18 cellular contexts compared by ENCODE assay signal in genomic region chr5:168057905-168058304, GRCh38.
"Had no signal": no experiment of that assay in that cellular context is flagged by ENCODE, and none has a peak within 500 bp of the region (broad histone marks: within the 10 kb centered on the region; RNA-seq: fewer than 3 reads in every experiment).

No MANE protein-coding gene starts in this region.

- H3K27ac Mint-ChIP-seq: activated CD4-positive, alpha-beta T cell treated with anti-CD3 and anti-CD28 coated beads, Interleukin-2, amount 10 ng/mL, durations not matched to agents 24 days and 14 days; activated CD8-positive, alpha-beta T cell treated with anti-CD3 and anti-CD28 coated beads for 36 hours; activated naive CD8-positive, alpha-beta T cell treated with anti-CD3 and anti-CD28 coated beads, Interleukin-2, amount 10 ng/mL, durations not matched to agents 7 days and 5 days; activated T-cell treated with anti-CD3 and anti-CD28 coated beads, Interleukin-2, amount 50 U/mL, for 24 hours; activated T-helper 2 cell treated with anti-CD3 and anti-CD28 coated beads, Interferon-gamma antibody, Interleukin-2, Interleukin-4, amounts not matched to agents 10 μg/mL and 5 μg/mL and 100 μg/mL, durations not matched to agents 14 hours and 24 hours and 36 hours; dendritic cell treated with granulocyte-macrophage colony-stimulating factor and Interleukin-4, amounts not matched to agents 40 ng/mL and 50 ng/mL, for 4 days; stimulated activated naive B cell treated with anti-CD40 and anti-IgM and Interleukin-4, amounts not matched to agents 10 μg/mL and 1 μg/mL and 100 μg/mL, for 72 hours had no signal

- H3K4me3 ChIP-seq: cardiac muscle cell, esophagus squamous epithelium, lung, thoracic aorta, upper lobe of left lung had no signal

- DNase-seq: activated CD4-positive, alpha-beta T cell treated with anti-CD3 and anti-CD28 coated beads, Interleukin-2, amount 10 ng/mL, durations not matched to agents 24 days and 14 days; activated CD4-positive, CD25-positive, alpha-beta regulatory T cell; activated CD8-positive, alpha-beta T cell treated with anti-CD3 and anti-CD28 coated beads for 36 hours; activated naive CD4-positive, alpha-beta T cell treated with Interleukin-2 at 50 U/mL for 16 hours; activated naive CD8-positive, alpha-beta T cell treated with anti-CD3 and anti-CD28 coated beads, Interleukin-2, amount 10 ng/mL, durations not matched to agents 7 days and 5 days; activated T-cell treated with anti-CD3 and anti-CD28 coated beads, Interleukin-2, amount 50 U/mL, for 24 hours; amygdala; effector memory CD4-positive, alpha-beta T cell; esophagus squamous epithelium; left colon; retina; stimulated activated naive B cell treated with anti-CD40 and anti-IgM and Interleukin-4, amounts not matched to agents 10 μg/mL and 1 μg/mL and 100 μg/mL, for 72 hours; upper lobe of left lung had no signal

- H3K9me3 ChIP-seq: esophagus squamous epithelium, thoracic aorta, upper lobe of left lung had no signal

- H3K4me1 ChIP-seq: esophagus squamous epithelium had no signal

- H3K9me3 Mint-ChIP-seq: activated CD4-positive, alpha-beta T cell treated with anti-CD3 and anti-CD28 coated beads, Interleukin-2, amount 10 ng/mL, durations not matched to agents 24 days and 14 days; activated T-helper 2 cell treated with anti-CD3 and anti-CD28 coated beads, Interferon-gamma antibody, Interleukin-2, Interleukin-4, amounts not matched to agents 10 μg/mL and 5 μg/mL and 100 μg/mL, durations not matched to agents 14 hours and 24 hours and 36 hours; dendritic cell treated with granulocyte-macrophage colony-stimulating factor and Interleukin-4, amounts not matched to agents 40 ng/mL and 50 ng/mL, for 4 days had no signal

- H3K36me3 Mint-ChIP-seq: activated naive CD8-positive, alpha-beta T cell treated with anti-CD3 and anti-CD28 coated beads, Interleukin-2, amount 10 ng/mL, durations not matched to agents 7 days and 5 days; stimulated activated naive B cell treated with anti-CD40 and anti-IgM and Interleukin-4, amounts not matched to agents 10 μg/mL and 1 μg/mL and 100 μg/mL, for 72 hours had no signal

- H3K4me3 Mint-ChIP-seq: activated CD4-positive, alpha-beta T cell treated with anti-CD3 and anti-CD28 coated beads, Interleukin-2, amount 10 ng/mL, durations not matched to agents 24 days and 14 days; activated CD8-positive, alpha-beta T cell treated with anti-CD3 and anti-CD28 coated beads for 36 hours; activated naive CD8-positive, alpha-beta T cell treated with anti-CD3 and anti-CD28 coated beads, Interleukin-2, amount 10 ng/mL, durations not matched to agents 7 days and 5 days; activated T-cell treated with anti-CD3 and anti-CD28 coated beads, Interleukin-2, amount 50 U/mL, for 24 hours; dendritic cell treated with granulocyte-macrophage colony-stimulating factor and Interleukin-4, amounts not matched to agents 40 ng/mL and 50 ng/mL, for 4 days; stimulated activated naive B cell treated with anti-CD40 and anti-IgM and Interleukin-4, amounts not matched to agents 10 μg/mL and 1 μg/mL and 100 μg/mL, for 72 hours had no signal

- H3K27me3 ChIP-seq: cardiac muscle cell, esophagus squamous epithelium, upper lobe of left lung had no signal

- H3K4me1 Mint-ChIP-seq: activated CD4-positive, alpha-beta T cell treated with anti-CD3 and anti-CD28 coated beads, Interleukin-2, amount 10 ng/mL, durations not matched to agents 24 days and 14 days; activated naive CD8-positive, alpha-beta T cell treated with anti-CD3 and anti-CD28 coated beads, Interleukin-2, amount 10 ng/mL, durations not matched to agents 7 days and 5 days; stimulated activated naive B cell treated with anti-CD40 and anti-IgM and Interleukin-4, amounts not matched to agents 10 μg/mL and 1 μg/mL and 100 μg/mL, for 72 hours had no signal

- H3K27me3 Mint-ChIP-seq: activated CD4-positive, alpha-beta T cell treated with anti-CD3 and anti-CD28 coated beads, Interleukin-2, amount 10 ng/mL, durations not matched to agents 24 days and 14 days; activated naive CD8-positive, alpha-beta T cell treated with anti-CD3 and anti-CD28 coated beads, Interleukin-2, amount 10 ng/mL, durations not matched to agents 7 days and 5 days; dendritic cell treated with granulocyte-macrophage colony-stimulating factor and Interleukin-4, amounts not matched to agents 40 ng/mL and 50 ng/mL, for 4 days; stimulated activated naive B cell treated with anti-CD40 and anti-IgM and Interleukin-4, amounts not matched to agents 10 μg/mL and 1 μg/mL and 100 μg/mL, for 72 hours had no signal

- H3K27ac ChIP-seq: cardiac muscle cell, esophagus squamous epithelium, thoracic aorta, upper lobe of left lung had no signal

- ATAC-seq: activated CD8-positive, alpha-beta T cell treated with anti-CD3 and anti-CD28 coated beads for 36 hours; left colon; stimulated activated naive B cell treated with anti-CD40 and anti-IgM and Interleukin-4, amounts not matched to agents 10 μg/mL and 1 μg/mL and 100 μg/mL, for 72 hours had no signal

- H3K36me3 ChIP-seq: cardiac muscle cell, esophagus squamous epithelium, thoracic aorta, upper lobe of left lung had no signal
